1 cellular context compared by ENCODE assay signal in the genomic region with DNA sequence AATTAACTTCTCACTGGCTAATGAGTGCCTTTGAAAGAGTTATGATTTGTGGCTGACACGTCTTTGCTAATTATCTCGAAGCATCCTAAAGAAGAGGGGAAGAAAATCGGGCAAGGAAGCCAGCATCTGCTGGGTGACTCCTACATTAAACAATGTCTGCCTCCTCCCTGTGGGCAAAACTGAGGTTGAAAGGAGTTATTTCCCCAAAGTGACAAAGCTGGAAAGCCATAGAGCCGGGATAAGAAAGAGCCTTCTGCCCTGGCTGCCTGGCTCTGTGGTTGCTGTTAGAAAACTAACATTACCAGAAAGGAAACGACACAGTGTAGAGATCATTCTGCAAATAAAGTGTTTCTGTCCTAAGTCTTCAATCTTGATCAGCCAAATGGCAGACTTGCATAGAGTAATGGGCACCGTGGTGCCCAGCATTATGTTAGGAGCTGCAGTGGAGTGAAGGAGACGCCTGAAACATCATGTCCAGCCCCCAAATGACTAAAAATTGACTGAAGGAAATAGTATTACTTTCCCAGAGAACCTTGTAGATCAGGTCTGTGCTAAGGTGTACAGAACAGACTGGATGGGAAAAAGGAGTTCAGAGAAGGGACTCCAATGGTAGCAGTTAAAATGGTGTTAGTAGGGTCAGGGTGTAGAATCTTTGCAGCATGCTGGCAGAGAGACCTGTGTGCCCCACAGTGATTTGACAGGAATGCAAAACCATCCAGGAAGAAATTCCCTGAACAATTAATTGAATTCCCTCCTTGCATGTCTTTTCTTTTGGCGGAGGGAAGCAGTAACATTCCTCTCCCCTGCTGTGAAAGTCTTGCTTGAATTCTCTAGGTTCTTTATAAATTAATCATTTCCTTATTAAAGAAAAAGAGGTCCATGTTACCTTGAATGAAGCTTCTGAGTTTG.
TF ChIP-seq lines count a peak whose summit lies in the region.

No MANE protein-coding gene starts in this region.

TF ChIP-seq in IMR-90, 13 proteins besides CTCF, POLR2A, EP300 and RAD21:
- no peak for TF ChIP-seq BHLHE40 (IDR thresholded peaks at IDR 0.05; ENCODE audit: low read depth, low read length)
- TF ChIP-seq CHD1 (IDR thresholded peaks at IDR 0.05; ENCODE audit: low read depth, low read length): no peak
- no peak for TF ChIP-seq RCOR1 (IDR thresholded peaks at IDR 0.05; ENCODE audit: insufficient replicate concordance, low read length)
